8 cellular contexts compared by ENCODE assay signal in genomic region chr2:183123117-183123958, GRCh38. TPM values are rescaled to one million over a fixed set of nuclear protein-coding genes. Genes with fewer than 3 reads are reported as not detected.
DNase-seq lines count a peak whose midpoint lies in the region; ATAC-seq lines count a peak whose summit lies in the region.

No MANE protein-coding gene starts in this region.

- ATAC-seq in activated naive CD8-positive, alpha-beta T cell treated with anti-CD3 and anti-CD28 coated beads, Interleukin-2, amount 10 ng/mL, durations not matched to agents 7 days and 5 days (ENCODE audit: low read depth) = no peak
- ATAC-seq in GM21528 (IDR thresholded peaks at IDR 0.05; ENCODE audit: low FRiP score, unreplicated experiment) (no peak), GM18498 (IDR thresholded peaks at IDR 0.05; ENCODE audit: unreplicated experiment) (no peak)

- H3K9me3 Mint-ChIP-seq in activated T-cell treated with anti-CD3 and anti-CD28 coated beads, Interleukin-2, amount 50 U/mL, for 24 hours = no peaks in the 10 kb centered on the region
- H3K9me3 Mint-ChIP-seq in activated naive CD8-positive, alpha-beta T cell treated with anti-CD3 and anti-CD28 coated beads, Interleukin-2, amount 10 ng/mL, durations not matched to agents 7 days and 5 days = no peaks in the 10 kb centered on the region

- peaks cover 42% of the 10 kb centered on the region for H3K36me3 Mint-ChIP-seq in activated T-cell treated with anti-CD3 and anti-CD28 coated beads, Interleukin-2, amount 50 U/mL, for 24 hours (ENCODE audit: low read depth)
- H3K36me3 Mint-ChIP-seq in activated naive CD8-positive, alpha-beta T cell treated with anti-CD3 and anti-CD28 coated beads, Interleukin-2, amount 10 ng/mL, durations not matched to agents 7 days and 5 days = peaks cover 2% of the 10 kb centered on the region

- H3K4me1 ChIP-seq in subcutaneous abdominal adipose tissue (ENCODE audit: control insufficient read depth in 5 of 5, insufficient read depth in 5 of 5, low read length in 5 of 5) = peaks cover 0 to 23% (median 17%) of the 10 kb centered on the region in 5 donors

- POLR2A ChIA-PET in activated naive CD8-positive, alpha-beta T cell treated with anti-CD3 and anti-CD28 coated beads, Interleukin-2, amount 10 ng/mL, durations not matched to agents 7 days and 5 days (lab: Charles Lee) = interaction anchor here (0.8 to 1.0 kb wide), 2 partner anchors 45 to 87 kb away, joined by 3 read pairs; partner anchors contain the start of gene DUSP19

- H3K4me1 Mint-ChIP-seq in activated T-cell treated with anti-CD3 and anti-CD28 coated beads, Interleukin-2, amount 50 U/mL, for 24 hours (ENCODE audit: low read depth) = peaks cover 37% of the 10 kb centered on the region
- H3K4me1 Mint-ChIP-seq in activated naive CD8-positive, alpha-beta T cell treated with anti-CD3 and anti-CD28 coated beads, Interleukin-2, amount 10 ng/mL, durations not matched to agents 7 days and 5 days = peaks cover 28% of the 10 kb centered on the region

- H3K36me3 ChIP-seq in subcutaneous abdominal adipose tissue (ENCODE audit: control insufficient read depth in 5 of 5, insufficient read depth in 5 of 5, low read length in 5 of 5) = no peaks in the 10 kb centered on the region

- peak overlapping the region; percentile 99 for H3K27ac Mint-ChIP-seq in activated T-cell treated with anti-CD3 and anti-CD28 coated beads, Interleukin-2, amount 50 U/mL, for 24 hours
- peak overlapping the region; percentile 98 for H3K27ac Mint-ChIP-seq in activated naive CD8-positive, alpha-beta T cell treated with anti-CD3 and anti-CD28 coated beads, Interleukin-2, amount 10 ng/mL, durations not matched to agents 7 days and 5 days

- H3K4me3 Mint-ChIP-seq in activated T-cell treated with anti-CD3 and anti-CD28 coated beads, Interleukin-2, amount 50 U/mL, for 24 hours = peak overlapping the region; percentile 97
- peak overlapping the region; percentile 95 for H3K4me3 Mint-ChIP-seq in activated naive CD8-positive, alpha-beta T cell treated with anti-CD3 and anti-CD28 coated beads, Interleukin-2, amount 10 ng/mL, durations not matched to agents 7 days and 5 days

- peak overlapping the region; percentile 49 to 93 (median 88) for H3K9ac ChIP-seq in subcutaneous abdominal adipose tissue (ENCODE audit: low read length in 5 of 5)

- peak; percentile 33 for DNase-seq in activated T-cell treated with anti-CD3 and anti-CD28 coated beads, Interleukin-2, amount 50 U/mL, for 24 hours
- DNase-seq in activated T-cell treated with anti-CD3 and anti-CD28 coated beads, Interleukin-2, amount 50 U/mL, for 1 hour = no peak
- DNase-seq in activated naive CD8-positive, alpha-beta T cell treated with anti-CD3 and anti-CD28 coated beads, Interleukin-2, amount 10 ng/mL, durations not matched to agents 7 days and 5 days = no peak
- DNase-seq in inferior parietal cortex (ENCODE audit: extremely low spot score) (peak; percentile 34), HT-29 (ENCODE audit: low spot score) (no peak)

- H3K27ac ChIP-seq in subcutaneous abdominal adipose tissue (ENCODE audit: low read depth, low read length) = peak overlapping the region; percentile 82

- no peaks in the 10 kb centered on the region for H3K9me3 ChIP-seq in subcutaneous abdominal adipose tissue (ENCODE audit: control insufficient read depth in 5 of 5, low read length in 5 of 5)

- H3K4me3 ChIP-seq in subcutaneous abdominal adipose tissue (ENCODE audit: low read depth in 1 of 5, low read length in 5 of 5) = peak overlapping the region; percentile 79 to 99 (median 92)

- no peaks in the 10 kb centered on the region for H3K27me3 ChIP-seq in subcutaneous abdominal adipose tissue (ENCODE audit: control insufficient read depth in 5 of 5, insufficient read depth in 4 of 5, low read length in 5 of 5)

- peaks cover 26% of the 10 kb centered on the region for H3K27me3 Mint-ChIP-seq in activated T-cell treated with anti-CD3 and anti-CD28 coated beads, Interleukin-2, amount 50 U/mL, for 24 hours
- H3K27me3 Mint-ChIP-seq in activated naive CD8-positive, alpha-beta T cell treated with anti-CD3 and anti-CD28 coated beads, Interleukin-2, amount 10 ng/mL, durations not matched to agents 7 days and 5 days = peaks cover 6% of the 10 kb centered on the region

RNA-seq across cellular contexts. Expression of gene NUP35, which starts 0.9 kb away (rescaled TPM):
- total RNA-seq in activated naive CD8-positive, alpha-beta T cell treated with anti-CD3 and anti-CD28 coated beads, Interleukin-2, amount 10 ng/mL, durations not matched to agents 7 days and 5 days = 10 to 100 TPM; 20.1 to 21.4 TPM
- total RNA-seq in HT-29 (2014; rRNA removed; shearing (Covaris generic)) = 14.1 and 14.6 TPM in 2 replicates

RNA-seq across cellular contexts. Expression of gene DUSP19, which starts 44.8 kb away (rescaled TPM):
- 1 to 10 TPM; 1.7 to 1.8 TPM for total RNA-seq in activated naive CD8-positive, alpha-beta T cell treated with anti-CD3 and anti-CD28 coated beads, Interleukin-2, amount 10 ng/mL, durations not matched to agents 7 days and 5 days
- 0.37 and 0.51 TPM in 2 replicates for total RNA-seq in HT-29 (2014; rRNA removed; shearing (Covaris generic))

Comparison
In these comparisons a context has a peak if more than half of its experiments do, and no peak if none do; other contexts are left out.
1. DNase-seq: peak in activated T-cell treated with anti-CD3 and anti-CD28 coated beads, Interleukin-2, amount 50 U/mL, for 24 hours (single experiment) and inferior parietal cortex (single experiment); none in activated T-cell treated with anti-CD3 and anti-CD28 coated beads, Interleukin-2, amount 50 U/mL, for 1 hour (single experiment), activated naive CD8-positive, alpha-beta T cell treated with anti-CD3 and anti-CD28 coated beads, Interleukin-2, amount 10 ng/mL, durations not matched to agents 7 days and 5 days (single experiment) and HT-29 (single experiment).